Comparison of ENCODE assay signal across 1 cellular context in genomic region chr12:57547366-57548315, GRCh38.
TF ChIP-seq lines count a peak whose summit lies in the region.

No MANE protein-coding gene starts in this region.

TF ChIP-seq in H1, 55 proteins besides CTCF, POLR2A, EP300 and RAD21:
- TF ChIP-seq SUZ12 (IDR thresholded peaks at IDR 0.05; ENCODE audit: low read length) = no peak
- TF ChIP-seq USF2 (IDR thresholded peaks at IDR 0.05; ENCODE audit: low read length) = no peak
- TF ChIP-seq ZNF274 (IDR thresholded peaks at IDR 0.05; ENCODE audit: borderline replicate concordance, extremely low read depth, low read length) = no peak
- TF ChIP-seq FOSL1 (IDR thresholded peaks at IDR 0.05; ENCODE audit: insufficient read depth, low read depth, low read length) = no peak
